ENCODE assay signal across 13 cellular contexts in the genomic region with DNA sequence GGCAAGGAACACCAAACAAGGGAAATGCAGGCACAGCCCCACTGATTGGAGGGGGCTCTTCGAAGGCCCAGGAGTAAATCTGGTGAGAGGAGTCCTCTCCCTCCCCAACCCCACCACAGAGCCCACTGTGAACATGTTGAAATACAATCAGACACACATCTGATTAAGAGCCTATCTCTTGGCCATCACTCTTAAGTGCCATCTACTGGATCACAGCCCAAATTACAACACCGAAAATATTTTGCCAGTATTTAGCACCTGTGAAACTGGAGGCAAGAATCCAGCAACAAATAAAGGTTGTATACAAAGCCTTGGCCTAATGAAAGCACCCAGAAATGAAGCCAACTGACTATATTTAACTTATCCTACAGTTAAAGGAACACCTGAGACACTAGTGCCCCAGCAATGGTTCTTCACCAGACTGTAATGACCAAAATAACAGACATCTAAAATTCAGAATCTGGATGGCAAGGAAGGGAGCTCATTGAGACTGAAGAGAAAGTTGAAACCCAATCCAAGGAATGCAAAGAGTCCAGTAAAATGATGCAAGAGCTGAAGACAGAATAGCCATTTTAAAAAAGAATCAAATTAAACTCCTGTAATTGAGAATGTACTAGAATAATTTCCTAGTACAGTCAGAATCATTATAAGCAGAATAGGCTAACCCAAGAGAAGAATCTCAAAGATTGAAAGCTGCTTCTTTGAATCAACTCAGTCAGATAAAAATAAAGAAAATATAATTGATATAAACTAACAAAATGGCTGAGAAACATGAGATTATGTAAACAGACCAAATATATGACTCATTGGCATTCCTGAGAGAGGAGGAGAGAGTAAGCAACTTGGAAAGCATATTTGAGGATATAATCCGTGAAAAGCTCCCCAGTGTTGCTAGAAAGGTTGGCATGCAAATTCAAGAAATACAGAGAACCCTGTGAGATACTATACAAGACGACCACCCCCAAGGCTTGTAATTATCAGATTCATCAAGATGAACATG.
A peak's percentile ranks its signal among the peaks of the same experiment; 100 is the strongest.
DNase-seq lines count a peak whose midpoint lies in the region; ATAC-seq and TF ChIP-seq lines count a peak whose summit lies in the region.
"Had no signal": no experiment of that assay in that cellular context is flagged by ENCODE, and none has a peak within 500 bp of the region (broad histone marks: within the 10 kb centered on the region; RNA-seq: fewer than 3 reads in every experiment).

No MANE protein-coding gene starts in this region.

- peaks cover 10% of the 10 kb centered on the region for H3K4me1 Mint-ChIP-seq in MCF 10A (ENCODE audit: insufficient read depth, unreplicated experiment)
- H3K4me1 Mint-ChIP-seq in type B pancreatic cell (ENCODE audit: unreplicated experiment) = no peaks in the 10 kb centered on the region
- H3K4me1 Mint-ChIP-seq: activated B cell treated with CpG ODN at 0.5 μM for 24 hours had no signal

- peaks cover 0 to 5% of the 10 kb centered on the region in 2 donors for H3K9me3 ChIP-seq in breast epithelium

- TF ChIP-seq POLR2A in breast epithelium (IDR thresholded peaks at IDR 0.05) = no peak

- TF ChIP-seq CTCF in MCF 10A (IDR thresholded peaks at IDR 0.05; ENCODE audit: unreplicated experiment) (no peak), breast epithelium (IDR thresholded peaks at IDR 0.05) (no peak), choroid plexus epithelial cell (conservative IDR thresholded peaks at IDR 0.05; ENCODE audit: low read depth, low read length) (peak; percentile 44), type B pancreatic cell (conservative IDR thresholded peaks at IDR 0.05) (peak; percentile 27)

- H3K27ac Mint-ChIP-seq in MCF 10A (ENCODE audit: low read depth, unreplicated experiment) (peak overlapping the region; percentile 71), type B pancreatic cell (no peak overlapping the region)
- H3K27ac Mint-ChIP-seq: activated B cell treated with CpG ODN at 0.5 μM for 24 hours had no signal

- no peak overlapping the region for H3K4me3 ChIP-seq in breast epithelium
- H3K4me3 ChIP-seq in choroid plexus epithelial cell (ENCODE audit: low read depth, low read length) = no peak overlapping the region

- ATAC-seq in HG02870 (IDR thresholded peaks at IDR 0.05; ENCODE audit: unreplicated experiment) (no peak), GM21737 (IDR thresholded peaks at IDR 0.05; ENCODE audit: unreplicated experiment) (no peak)

- intact Hi-C loops in MCF 10A (cut with micrococcal nuclease) = no loop called here
- intact Hi-C loops in breast epithelium (cut with DNase I; ENCODE audit: low total_unique reads) = no loop called here

- peak; percentile 49 for DNase-seq in MCF 10A (ENCODE audit: unreplicated experiment)
- DNase-seq in breast epithelium (ENCODE audit: low spot score in 2 of 2) = no peak
- peak; percentile 38 for DNase-seq in NAMALWA (ENCODE audit: low spot score)
- DNase-seq in choroid plexus epithelial cell (ENCODE audit: low read depth) = peak; percentile 55
- no peak for DNase-seq in type B pancreatic cell (ENCODE audit: extremely low spot score, unreplicated experiment)
- DNase-seq in NCI-H446 treated with DMSO at 0.1 percent for 48 hours (lab: John Stamatoyannopoulos, UW) = no peak
- DNase-seq: activated B cell treated with CpG ODN at 0.5 μM for 24 hours; activated naive CD4-positive, alpha-beta T cell treated with anti-CD3 and anti-CD28 coated beads, Interleukin-2, amount 50 U/mL, for 16 hours; AML-193; NCI-H1092; stimulated activated naive CD4-positive, alpha-beta T cell had no signal

- CTCF ChIA-PET in MCF 10A (lab: Yijun Ruan, JAX) = no interaction called here

- no peaks in the 10 kb centered on the region for H3K9me3 Mint-ChIP-seq in MCF 10A (ENCODE audit: unreplicated experiment)
- H3K9me3 Mint-ChIP-seq in type B pancreatic cell = peaks cover 10% of the 10 kb centered on the region

- no peaks in the 10 kb centered on the region for H3K36me3 ChIP-seq in breast epithelium

- no TSS peak for BruUV-seq in MCF 10A (replicated peaks; lab: Mats Ljungman, UMichigan)

- no peaks in the 10 kb centered on the region for H3K4me1 ChIP-seq in breast epithelium

- H3K27me3 ChIP-seq in breast epithelium = no peaks in the 10 kb centered on the region

- H3K27ac ChIP-seq in breast epithelium = no peak overlapping the region

- POLR2A ChIA-PET in MCF 10A (lab: Yijun Ruan, JAX) = interaction anchor here (0.6 to 0.9 kb wide), 2 partner anchors 10 to 27 kb away, joined by 3 to 5 read pairs; no protein-coding TSS in a partner anchor

- H3K4me3 Mint-ChIP-seq in MCF 10A (ENCODE audit: unreplicated experiment) (no peak overlapping the region), type B pancreatic cell (no peak overlapping the region)
- H3K4me3 Mint-ChIP-seq: activated B cell treated with CpG ODN at 0.5 μM for 24 hours had no signal

- no peaks in the 10 kb centered on the region for H3K27me3 Mint-ChIP-seq in MCF 10A (ENCODE audit: insufficient read depth, unreplicated experiment)
- no peaks in the 10 kb centered on the region for H3K27me3 Mint-ChIP-seq in type B pancreatic cell
- H3K27me3 Mint-ChIP-seq: activated B cell treated with CpG ODN at 0.5 μM for 24 hours had no signal

- H3K36me3 Mint-ChIP-seq in MCF 10A (ENCODE audit: insufficient read depth, unreplicated experiment) (no peaks in the 10 kb centered on the region), type B pancreatic cell (no peaks in the 10 kb centered on the region)

Comparison
In these comparisons a context has a peak if more than half of its experiments do, and no peak if none do; other contexts are left out.
1. DNase-seq: peak in MCF 10A (single experiment), NAMALWA (single experiment) and choroid plexus epithelial cell (single experiment); none in breast epithelium (0 of 2), type B pancreatic cell (single experiment) and NCI-H446 treated with DMSO at 0.1 percent for 48 hours (single experiment).
2. CTCF ChIP-seq: peak in choroid plexus epithelial cell (single experiment) and type B pancreatic cell (single experiment); none in MCF 10A (single experiment) and breast epithelium (0 of 3).